ENCODE assay signal across 1 cellular context in the genomic region with DNA sequence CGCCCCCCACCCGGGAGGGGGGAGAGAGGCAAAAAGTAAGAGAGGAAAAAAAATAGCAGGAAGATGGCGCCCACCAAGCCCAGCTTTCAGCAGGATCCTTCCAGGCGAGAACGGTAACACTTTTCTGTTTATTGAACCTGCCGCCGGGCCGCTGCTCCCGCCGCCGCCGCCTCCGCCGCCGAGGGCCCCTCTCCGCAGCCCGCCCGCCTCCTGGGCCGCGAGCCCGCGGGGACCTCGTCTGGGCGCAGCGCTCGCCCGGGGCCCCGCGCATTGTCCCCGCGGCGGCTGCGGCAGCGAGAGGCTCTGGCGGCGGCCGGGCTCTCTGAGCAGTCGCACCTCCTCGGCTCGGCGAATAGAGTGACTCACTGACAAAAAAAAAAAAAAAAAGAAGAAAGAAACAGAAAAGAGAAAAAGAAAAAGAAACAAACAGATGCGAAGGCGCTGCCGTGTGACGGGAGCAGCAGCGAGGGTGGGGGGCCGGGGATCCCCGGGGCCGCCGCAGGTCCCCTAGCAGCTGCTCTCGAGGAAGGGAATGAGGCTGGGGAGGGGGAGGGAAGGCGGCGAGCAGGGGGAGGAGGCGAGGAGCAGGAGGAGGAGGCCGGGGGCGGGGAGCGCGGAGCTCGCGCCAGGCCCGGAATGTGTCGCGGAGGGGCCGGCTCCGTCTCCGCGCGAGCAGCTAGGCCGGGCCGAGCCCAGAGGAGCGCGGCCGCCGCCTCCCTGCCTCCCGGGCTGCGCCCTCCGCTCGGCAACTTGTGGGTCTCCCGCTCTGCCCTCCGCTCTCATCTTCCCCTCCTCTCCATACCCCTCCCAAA.
TF ChIP-seq lines count a peak whose summit lies in the region.

No MANE protein-coding gene starts in this region.

TF ChIP-seq in GM12878, 131 proteins besides CTCF, POLR2A, EP300 and RAD21 (continued from another document):
- TF ChIP-seq CHD2 (IDR thresholded peaks at IDR 0.05; ENCODE audit: borderline replicate concordance, low read depth, low read length) (no peak), EGR1 (IDR thresholded peaks at IDR 0.05; ENCODE audit: borderline replicate concordance in 1 of 2, low read depth in 2 of 2, low read length in 2 of 2) (0 out of 3 replicates have a peak, but pooled peaks of 1 of the 2 experiments have one; percentile 25)
- TF ChIP-seq, protein P1, sequence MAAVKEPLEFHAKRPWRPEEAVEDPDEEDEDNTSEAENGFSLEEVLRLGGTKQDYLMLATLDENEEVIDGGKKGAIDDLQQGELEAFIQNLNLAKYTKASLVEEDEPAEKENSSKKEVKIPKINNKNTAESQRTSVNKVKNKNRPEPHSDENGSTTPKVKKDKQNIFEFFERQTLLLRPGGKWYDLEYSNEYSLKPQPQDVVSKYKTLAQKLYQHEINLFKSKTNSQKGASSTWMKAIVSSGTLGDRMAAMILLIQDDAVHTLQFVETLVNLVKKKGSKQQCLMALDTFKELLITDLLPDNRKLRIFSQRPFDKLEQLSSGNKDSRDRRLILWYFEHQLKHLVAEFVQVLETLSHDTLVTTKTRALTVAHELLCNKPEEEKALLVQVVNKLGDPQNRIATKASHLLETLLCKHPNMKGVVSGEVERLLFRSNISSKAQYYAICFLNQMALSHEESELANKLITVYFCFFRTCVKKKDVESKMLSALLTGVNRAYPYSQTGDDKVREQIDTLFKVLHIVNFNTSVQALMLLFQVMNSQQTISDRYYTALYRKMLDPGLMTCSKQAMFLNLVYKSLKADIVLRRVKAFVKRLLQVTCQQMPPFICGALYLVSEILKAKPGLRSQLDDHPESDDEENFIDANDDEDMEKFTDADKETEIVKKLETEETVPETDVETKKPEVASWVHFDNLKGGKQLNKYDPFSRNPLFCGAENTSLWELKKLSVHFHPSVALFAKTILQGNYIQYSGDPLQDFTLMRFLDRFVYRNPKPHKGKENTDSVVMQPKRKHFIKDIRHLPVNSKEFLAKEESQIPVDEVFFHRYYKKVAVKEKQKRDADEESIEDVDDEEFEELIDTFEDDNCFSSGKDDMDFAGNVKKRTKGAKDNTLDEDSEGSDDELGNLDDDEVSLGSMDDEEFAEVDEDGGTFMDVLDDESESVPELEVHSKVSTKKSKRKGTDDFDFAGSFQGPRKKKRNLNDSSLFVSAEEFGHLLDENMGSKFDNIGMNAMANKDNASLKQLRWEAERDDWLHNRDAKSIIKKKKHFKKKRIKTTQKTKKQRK (IDR thresholded peaks at IDR 0.05; ENCODE audit: low read depth, low read length): no peak
- TF ChIP-seq, protein P2, sequence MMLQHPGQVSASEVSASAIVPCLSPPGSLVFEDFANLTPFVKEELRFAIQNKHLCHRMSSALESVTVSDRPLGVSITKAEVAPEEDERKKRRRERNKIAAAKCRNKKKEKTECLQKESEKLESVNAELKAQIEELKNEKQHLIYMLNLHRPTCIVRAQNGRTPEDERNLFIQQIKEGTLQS (IDR thresholded peaks at IDR 0.05; ENCODE audit: borderline replicate concordance, extremely low read depth, low read depth, low read length): no peak
